Comparison of ENCODE assay signal across 10 cellular contexts in the genomic region with DNA sequence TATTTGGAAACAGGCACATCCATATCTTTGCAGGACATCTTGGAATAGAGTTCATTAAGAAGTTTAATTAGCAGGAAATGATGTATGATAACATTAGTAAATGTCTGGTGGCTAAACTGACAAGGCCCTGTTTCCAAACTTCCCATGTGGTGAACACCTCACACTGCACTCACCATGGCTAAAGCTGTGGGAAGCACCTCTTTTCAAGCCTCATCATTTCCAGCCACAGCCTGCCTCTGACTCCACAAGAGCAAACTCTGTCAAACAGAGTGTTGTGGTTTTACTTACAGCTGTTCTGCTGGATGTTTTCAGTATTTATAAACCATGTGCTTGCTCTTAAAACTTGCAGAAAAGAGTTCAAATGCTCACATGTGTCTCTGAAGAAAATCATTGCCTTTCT.
DNase-seq lines count a peak whose midpoint lies in the region; ATAC-seq lines count a peak whose summit lies in the region.
"Had no signal": no experiment of that assay in that cellular context is flagged by ENCODE, and none has a peak within 500 bp of the region (broad histone marks: within the 10 kb centered on the region; RNA-seq: fewer than 3 reads in every experiment).

No MANE protein-coding gene starts in this region.

- DNase-seq in AG08396 (ENCODE audit: low spot score) (peak; percentile 21), astrocyte of the hippocampus (ENCODE audit: low read depth, low spot score) (peak; percentile 7), NCI-H510A (lab: John Stamatoyannopoulos, UW) (no peak), MV-4-11 (lab: John Stamatoyannopoulos, UW) (no peak)
- DNase-seq: GF-D8, KG1, NCI-H2081, tibial artery had no signal

- ATAC-seq in GM19463 (IDR thresholded peaks at IDR 0.05; ENCODE audit: unreplicated experiment) (peak; percentile 80), HG02840 (IDR thresholded peaks at IDR 0.05; ENCODE audit: low FRiP score, unreplicated experiment) (no peak)

Comparison
In these comparisons a context has a peak if more than half of its experiments do, and no peak if none do; other contexts are left out.
1. DNase-seq: peak in AG08396 (single experiment) and astrocyte of the hippocampus (single experiment); none in NCI-H510A (single experiment) and MV-4-11 (single experiment).